11 cellular contexts compared by ENCODE assay signal in genomic region chr7:73740771-73741170, GRCh38.
A peak's percentile ranks its signal among the peaks of the same experiment; 100 is the strongest.
DNase-seq lines count a peak whose midpoint lies in the region; ATAC-seq lines count a peak whose summit lies in the region.
"Had no signal": no experiment of that assay in that cellular context is flagged by ENCODE, and none has a peak within 500 bp of the region (broad histone marks: within the 10 kb centered on the region; RNA-seq: fewer than 3 reads in every experiment).

No MANE protein-coding gene starts in this region.

- H3K4me3 Mint-ChIP-seq in stimulated activated memory B cell treated with anti-CD40 and anti-IgM and Interleukin-4, amounts not matched to agents 10 μg/mL and 1 μg/mL and 100 μg/mL, for 72 hours, result peak overlapping the region; percentile 31
- peak overlapping the region in 1 of 2 donors; percentile 37 for H3K4me3 Mint-ChIP-seq in stimulated activated naive CD8-positive, alpha-beta T cell treated with anti-CD3 and anti-CD28 coated beads, Interleukin-15, amount 100 ng/mL, for 72 hours

- DNase-seq in SIG-M5 treated with dmso at 0.1 percent for 504 hours (lab: John Stamatoyannopoulos, UW; ENCODE audit: unreplicated experiment) (peak; percentile 9), SIG-M5 (lab: John Stamatoyannopoulos, UW) (no peak), RPMI8226 (peak; percentile 31), left kidney (ENCODE audit: low read depth, low spot score) (peak; percentile 72)
- no peak for DNase-seq in stimulated activated CD4-positive, alpha-beta T cell treated with anti-CD3 and anti-CD28 coated beads, Interleukin-12 subunit alpha, Interleukin-12 subunit beta, amount 100 ng/mL, for 4 hours
- DNase-seq in stimulated activated naive CD8-positive, alpha-beta T cell treated with anti-CD3 and anti-CD28 coated beads, Interleukin-15, amount 100 ng/mL, for 72 hours, result no peak
- DNase-seq: naive B cell; PC-3; stimulated activated naive CD4-positive, alpha-beta T cell had no signal

- H3K9me3 Mint-ChIP-seq in stimulated activated memory B cell treated with anti-CD40 and anti-IgM and Interleukin-4, amounts not matched to agents 10 μg/mL and 1 μg/mL and 100 μg/mL, for 72 hours, result no peaks in the 10 kb centered on the region
- no peaks in the 10 kb centered on the region for H3K9me3 Mint-ChIP-seq in stimulated activated naive CD8-positive, alpha-beta T cell treated with anti-CD3 and anti-CD28 coated beads, Interleukin-15, amount 100 ng/mL, for 72 hours
- H3K9me3 Mint-ChIP-seq: naive B cell had no signal

- ATAC-seq in stimulated activated memory B cell treated with anti-CD40 and anti-IgM and Interleukin-4, amounts not matched to agents 10 μg/mL and 1 μg/mL and 100 μg/mL, for 72 hours, result no peak
- no peak for ATAC-seq in GM18502 (IDR thresholded peaks at IDR 0.05; ENCODE audit: poor library complexity, unreplicated experiment)
- no peak for ATAC-seq in stimulated activated naive CD8-positive, alpha-beta T cell treated with anti-CD3 and anti-CD28 coated beads, Interleukin-15, amount 100 ng/mL, for 72 hours
- ATAC-seq: PC-3 had no signal

- no peaks in the 10 kb centered on the region for H3K27me3 Mint-ChIP-seq in stimulated activated memory B cell treated with anti-CD40 and anti-IgM and Interleukin-4, amounts not matched to agents 10 μg/mL and 1 μg/mL and 100 μg/mL, for 72 hours
- no peaks in the 10 kb centered on the region for H3K27me3 Mint-ChIP-seq in stimulated activated naive CD8-positive, alpha-beta T cell treated with anti-CD3 and anti-CD28 coated beads, Interleukin-15, amount 100 ng/mL, for 72 hours

- no peak overlapping the region for H3K27ac Mint-ChIP-seq in stimulated activated memory B cell treated with anti-CD40 and anti-IgM and Interleukin-4, amounts not matched to agents 10 μg/mL and 1 μg/mL and 100 μg/mL, for 72 hours
- H3K27ac Mint-ChIP-seq in stimulated activated naive CD8-positive, alpha-beta T cell treated with anti-CD3 and anti-CD28 coated beads, Interleukin-15, amount 100 ng/mL, for 72 hours, result no peak overlapping the region

- peaks cover 36% of the 10 kb centered on the region for H3K4me1 Mint-ChIP-seq in stimulated activated memory B cell treated with anti-CD40 and anti-IgM and Interleukin-4, amounts not matched to agents 10 μg/mL and 1 μg/mL and 100 μg/mL, for 72 hours
- H3K4me1 Mint-ChIP-seq in stimulated activated naive CD8-positive, alpha-beta T cell treated with anti-CD3 and anti-CD28 coated beads, Interleukin-15, amount 100 ng/mL, for 72 hours, result peaks cover 20% of the 10 kb centered on the region

- H3K36me3 Mint-ChIP-seq in stimulated activated memory B cell treated with anti-CD40 and anti-IgM and Interleukin-4, amounts not matched to agents 10 μg/mL and 1 μg/mL and 100 μg/mL, for 72 hours, result no peaks in the 10 kb centered on the region
- H3K36me3 Mint-ChIP-seq: naive B cell had no signal

Comparison
In these comparisons a context has a peak if more than half of its experiments do, and no peak if none do; other contexts are left out.
1. DNase-seq: peak in SIG-M5 treated with dmso at 0.1 percent for 504 hours (single experiment), RPMI8226 (single experiment) and left kidney (single experiment); none in SIG-M5 (single experiment), stimulated activated CD4-positive, alpha-beta T cell treated with anti-CD3 and anti-CD28 coated beads, Interleukin-12 subunit alpha, Interleukin-12 subunit beta, amount 100 ng/mL, for 4 hours (single experiment) and stimulated activated naive CD8-positive, alpha-beta T cell treated with anti-CD3 and anti-CD28 coated beads, Interleukin-15, amount 100 ng/mL, for 72 hours (0 of 2).